In genomic region chr11:69088676-69089146, GRCh38 we compare ENCODE assay signal across 8 cellular contexts. TPM values are rescaled to one million over a fixed set of nuclear protein-coding genes. Genes with fewer than 3 reads are reported as not detected.
DNase-seq lines count a peak whose midpoint lies in the region; ATAC-seq and TF ChIP-seq lines count a peak whose summit lies in the region.

No MANE protein-coding gene starts in this region.

- peak; percentile 62 for ATAC-seq in foreskin keratinocyte
- ATAC-seq in GM21367 (IDR thresholded peaks at IDR 0.05; ENCODE audit: unreplicated experiment) = no peak

- H3K4me3 Mint-ChIP-seq in activated T-helper 2 cell treated with anti-CD3 and anti-CD28 coated beads, Interferon-gamma antibody, Interleukin-2, Interleukin-4, amounts not matched to agents 10 μg/mL and 5 μg/mL and 100 μg/mL, durations not matched to agents 14 hours and 24 hours and 36 hours (ENCODE audit: low read depth) = no peak overlapping the region

- H2AFZ ChIP-seq in KMS-11 (ENCODE audit: low read depth) = no peak overlapping the region
- no peak overlapping the region for H2AFZ ChIP-seq in osteoblast (ENCODE audit: low read length)

- 33% methylated on average over 11 of the region's 11 CpGs; no CpG with 5 or more reads in 1 of the 2 donors for WGBS in transverse colon (ENCODE audit: low coverage in 1 of 2), 2 donors

- H3K79me2 ChIP-seq in KMS-11 (ENCODE audit: insufficient read depth, low read depth) (no peaks in the 10 kb centered on the region), osteoblast (ENCODE audit: insufficient read depth, low read length) (no peaks in the 10 kb centered on the region)

- H3K36me3 ChIP-seq in KMS-11 (ENCODE audit: insufficient read depth) (no peaks in the 10 kb centered on the region), osteoblast (ENCODE audit: insufficient read depth, low read length) (peaks cover 8% of the 10 kb centered on the region), transverse colon (no peaks in the 10 kb centered on the region)

- H3K27me3 Mint-ChIP-seq in activated T-helper 2 cell treated with anti-CD3 and anti-CD28 coated beads, Interferon-gamma antibody, Interleukin-2, Interleukin-4, amounts not matched to agents 10 μg/mL and 5 μg/mL and 100 μg/mL, durations not matched to agents 14 hours and 24 hours and 36 hours (ENCODE audit: low read depth) = no peaks in the 10 kb centered on the region

- H3K9ac ChIP-seq in KMS-11 = no peak overlapping the region

- no peaks in the 10 kb centered on the region for H3K4me1 Mint-ChIP-seq in activated T-helper 2 cell treated with anti-CD3 and anti-CD28 coated beads, Interferon-gamma antibody, Interleukin-2, Interleukin-4, amounts not matched to agents 10 μg/mL and 5 μg/mL and 100 μg/mL, durations not matched to agents 14 hours and 24 hours and 36 hours (ENCODE audit: low read depth)

- no peak for TF ChIP-seq POLR2A in transverse colon (IDR thresholded peaks at IDR 0.05)

- H3K9me3 ChIP-seq in osteoblast (ENCODE audit: low read depth, low read length) (no peaks in the 10 kb centered on the region), transverse colon (no peaks in the 10 kb centered on the region)

- H3K4me2 ChIP-seq in KMS-11 = no peak overlapping the region
- H3K4me2 ChIP-seq in osteoblast (ENCODE audit: insufficient read depth, low read length) = peak overlapping the region; percentile 78

- intact Hi-C loops in activated T-helper 2 cell treated with anti-CD3 and anti-CD28 coated beads, Interferon-gamma antibody, Interleukin-2, Interleukin-4, amounts not matched to agents 10 μg/mL and 5 μg/mL and 100 μg/mL, durations not matched to agents 14 hours and 24 hours and 36 hours (cut with micrococcal nuclease) = loop anchor here (2.0 kb wide), 1 partner anchor 186 kb away; the partner anchor contains the start of genes IGHMBP2 and MRPL21
- intact Hi-C loops in transverse colon (cut with DNase I; ENCODE audit: low total_unique reads) = loop anchor here (5.0 kb wide), 2 partner anchors 76 to 181 kb away; partner anchors contain the start of gene MRGPRF

- no peak for TF ChIP-seq EP300 in transverse colon (IDR thresholded peaks at IDR 0.05; ENCODE audit: low read depth)

- no peak overlapping the region for H3K27ac Mint-ChIP-seq in activated T-helper 2 cell treated with anti-CD3 and anti-CD28 coated beads, Interferon-gamma antibody, Interleukin-2, Interleukin-4, amounts not matched to agents 10 μg/mL and 5 μg/mL and 100 μg/mL, durations not matched to agents 14 hours and 24 hours and 36 hours

- TF ChIP-seq CTCF in KMS-11 (conservative IDR thresholded peaks at IDR 0.05; ENCODE audit: low read depth, low read length) = peak; percentile 82
- peak; percentile 85 for TF ChIP-seq CTCF in foreskin keratinocyte (conservative IDR thresholded peaks at IDR 0.05)
- peak; percentile 79 for TF ChIP-seq CTCF in osteoblast (IDR thresholded peaks at IDR 0.05; ENCODE audit: extremely low read depth, low read depth, low read length)
- TF ChIP-seq CTCF in transverse colon (IDR thresholded peaks at IDR 0.05) = peak; percentile 71 to 75 (median 72)

- H3K27me3 ChIP-seq in KMS-11 (ENCODE audit: insufficient read depth, low read depth) = no peaks in the 10 kb centered on the region
- no peaks in the 10 kb centered on the region for H3K27me3 ChIP-seq in foreskin keratinocyte
- H3K27me3 ChIP-seq in osteoblast (ENCODE audit: insufficient read depth, low read length) = no peaks in the 10 kb centered on the region
- no peaks in the 10 kb centered on the region for H3K27me3 ChIP-seq in transverse colon

- H3K27ac ChIP-seq in KMS-11 = no peak overlapping the region
- no peak overlapping the region for H3K27ac ChIP-seq in foreskin keratinocyte
- H3K27ac ChIP-seq in osteoblast (ENCODE audit: low read depth, low read length) = no peak overlapping the region
- H3K27ac ChIP-seq in transverse colon = peak overlapping the region in 3 of 4 donors; percentile 70 to 85 (median 73)

- in situ Hi-C loops in transverse colon (cut with MboI; ENCODE audit: low pct_ligation_motif_present in 1 of 4, low pct_unique_long_range_greater_than_20kb in 1 of 4, low sequenced_read_pairs in 3 of 4) = no loop called here

- H4K20me1 ChIP-seq in KMS-11 (ENCODE audit: insufficient read depth) = no peaks in the 10 kb centered on the region
- peaks cover 28% of the 10 kb centered on the region for H4K20me1 ChIP-seq in osteoblast (ENCODE audit: insufficient read depth, low read length)

- H3K36me3 Mint-ChIP-seq in activated T-helper 2 cell treated with anti-CD3 and anti-CD28 coated beads, Interferon-gamma antibody, Interleukin-2, Interleukin-4, amounts not matched to agents 10 μg/mL and 5 μg/mL and 100 μg/mL, durations not matched to agents 14 hours and 24 hours and 36 hours (ENCODE audit: low read depth) = peaks cover 25% of the 10 kb centered on the region

- H3K4me3 ChIP-seq in KMS-11 (IDR thresholded peaks at IDR 0.05; ENCODE audit: insufficient read depth, low read depth, low read length) (no peak overlapping the region), osteoblast (ENCODE audit: insufficient read depth, low read length) (peak overlapping the region; percentile 57), transverse colon (no peak overlapping the region)

- no peaks in the 10 kb centered on the region for H3K9me3 Mint-ChIP-seq in activated T-helper 2 cell treated with anti-CD3 and anti-CD28 coated beads, Interferon-gamma antibody, Interleukin-2, Interleukin-4, amounts not matched to agents 10 μg/mL and 5 μg/mL and 100 μg/mL, durations not matched to agents 14 hours and 24 hours and 36 hours

- H3K4me1 ChIP-seq in KMS-11 (ENCODE audit: low read depth, poor library complexity, severe bottlenecking) = no peaks in the 10 kb centered on the region
- H3K4me1 ChIP-seq in foreskin keratinocyte = no peaks in the 10 kb centered on the region
- H3K4me1 ChIP-seq in osteoblast (ENCODE audit: insufficient read depth, low read length) = peaks cover 13% of the 10 kb centered on the region
- peaks cover 0 to 14% (median 4%) of the 10 kb centered on the region in 4 donors for H3K4me1 ChIP-seq in transverse colon

- DNase-seq in DMS53 (lab: John Stamatoyannopoulos, UW) (peak; percentile 91), RPMI7951 (ENCODE audit: low read depth) (peak; percentile 62), foreskin keratinocyte (peak; percentile 25 to 42), osteoblast (ENCODE audit: insufficient read length, low spot score, missing footprints) (peak; percentile 99), transverse colon (peak; percentile 79)
- DNase-seq in activated T-helper 2 cell treated with anti-CD3 and anti-CD28 coated beads, Interferon-gamma antibody, Interleukin-2, Interleukin-4, amounts not matched to agents 10 μg/mL and 5 μg/mL and 100 μg/mL, durations not matched to agents 14 hours and 24 hours and 36 hours (ENCODE audit: low spot score) = peak; percentile 36

RNA-seq across cellular contexts. Expression of gene TPCN2, which starts 40.0 kb away (rescaled TPM):
- total RNA-seq in RPMI7951 (2014; rRNA removed; shearing (Covaris generic)) = 3.2 and 4.7 TPM in 2 replicates
- total RNA-seq in activated T-helper 2 cell treated with anti-CD3 and anti-CD28 coated beads, Interferon-gamma antibody, Interleukin-2, Interleukin-4, amounts not matched to agents 10 μg/mL and 5 μg/mL and 100 μg/mL, durations not matched to agents 14 hours and 24 hours and 36 hours = 19.1 and 20.0 TPM in 2 replicates
- total RNA-seq in foreskin keratinocyte (10.2 and 11.9 TPM in 2 replicates), osteoblast (14.1 and 17.4 TPM in 2 replicates), transverse colon (10 to 100 TPM; 16.8 to 25.4 (median 20.7) TPM)
- polyA plus RNA-seq in foreskin keratinocyte = 7.4 and 8.6 TPM in 2 replicates

Comparison
In these comparisons a context has a peak if more than half of its experiments do, and no peak if none do; other contexts are left out.
1. DNase-seq: peak in every context shown above with its lines; median percentile 99 in osteoblast; 91 in DMS53; 79 in transverse colon; 62 in RPMI7951; 36 in activated T-helper 2 cell treated with anti-CD3 and anti-CD28 coated beads, Interferon-gamma antibody, Interleukin-2, Interleukin-4, amounts not matched to agents 10 μg/mL and 5 μg/mL and 100 μg/mL, durations not matched to agents 14 hours and 24 hours and 36 hours; 34 in foreskin keratinocyte.
2. H3K27ac ChIP-seq: peak in transverse colon (3 of 4); none in KMS-11 (single experiment), foreskin keratinocyte (single experiment) and osteoblast (single experiment).
3. Peak in every context shown above with its lines, with median percentiles within 50 percentile points of each other: CTCF ChIP-seq.